ENCODE assay signal across 9 cellular contexts in the genomic region with DNA sequence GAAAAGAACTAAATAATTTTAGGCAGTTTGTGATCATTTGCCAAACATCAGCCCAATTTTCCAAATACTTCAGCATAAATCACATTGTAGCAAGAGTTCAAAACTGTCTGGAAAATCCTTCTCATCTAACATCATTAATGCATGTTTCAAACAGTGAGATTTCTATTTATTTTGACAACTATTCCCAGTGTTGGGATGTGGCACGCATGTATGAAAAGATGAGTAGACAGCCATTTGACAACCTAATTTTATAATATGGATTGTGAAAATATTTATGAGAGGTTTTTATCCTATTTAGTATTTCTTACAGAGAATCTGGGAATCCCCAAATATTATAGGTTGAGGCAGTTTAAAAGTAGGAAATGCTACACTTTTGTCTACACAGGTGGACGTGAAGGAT.
"Had no signal": no experiment of that assay in that cellular context is flagged by ENCODE, and none has a peak within 500 bp of the region (broad histone marks: within the 10 kb centered on the region; RNA-seq: fewer than 3 reads in every experiment).

No MANE protein-coding gene starts in this region.

- H3K4me1 ChIP-seq: HAP-1 had no signal

- H3K4me3 Mint-ChIP-seq: HFFc6, IgD-negative memory B cell had no signal

- H3K9me3 ChIP-seq: HAP-1 had no signal

- H3K27ac Mint-ChIP-seq: HFFc6, IgD-negative memory B cell had no signal

- DNase-seq: GM23248, GOT3, H7, HFFc6 had no signal

- H3K9ac ChIP-seq: GM23248 had no signal

- H3K4me3 ChIP-seq: GM23248, HAP-1 had no signal

- H3K9me3 Mint-ChIP-seq: IgD-negative memory B cell had no signal

- ATAC-seq: HCT116, HepG2 had no signal

- H3K27me3 Mint-ChIP-seq: IgD-negative memory B cell had no signal

- H3K27ac ChIP-seq: GM23248, HL-60 had no signal

- H2AFZ ChIP-seq: GM23248 had no signal

- H3K36me3 ChIP-seq: HAP-1 had no signal
